Comparison of ENCODE assay signal across 8 cellular contexts in genomic region chr22:41831828-41832552, GRCh38. TPM values are rescaled to one million over a fixed set of nuclear protein-coding genes. Genes with fewer than 3 reads are reported as not detected.
DNase-seq lines count a peak whose midpoint lies in the region; ATAC-seq and TF ChIP-seq lines count a peak whose summit lies in the region.

No MANE protein-coding gene starts in this region.

- TF ChIP-seq CTCF in WI38 (IDR thresholded peaks at IDR 0.05; ENCODE audit: low read depth, low read length) (no peak), hepatocyte (IDR thresholded peaks at IDR 0.05; ENCODE audit: poor library complexity) (no peak), smooth muscle cell (IDR thresholded peaks at IDR 0.05; ENCODE audit: borderline replicate concordance, insufficient read depth, poor library complexity, severe bottlenecking) (no peak)

- H3K27me3 ChIP-seq in hepatocyte, result no peaks in the 10 kb centered on the region
- H3K27me3 ChIP-seq in smooth muscle cell (ENCODE audit: low read depth), result no peaks in the 10 kb centered on the region

- H3K4me2 ChIP-seq in hepatocyte, result peak overlapping the region; percentile 77
- peak overlapping the region; percentile 97 for H3K4me2 ChIP-seq in smooth muscle cell

- no peaks in the 10 kb centered on the region for H3K36me3 ChIP-seq in hepatocyte (replicated peaks; ENCODE audit: insufficient read depth, low read depth)
- H3K36me3 ChIP-seq in smooth muscle cell (ENCODE audit: low read depth), result no peaks in the 10 kb centered on the region

- H3K9ac ChIP-seq in smooth muscle cell (ENCODE audit: low read depth), result peak overlapping the region; percentile 93

- H3K4me1 ChIP-seq in hepatocyte (ENCODE audit: insufficient read depth), result peaks cover 22% of the 10 kb centered on the region
- H3K4me1 ChIP-seq in smooth muscle cell (ENCODE audit: low read depth), result peaks cover 19% of the 10 kb centered on the region

- WGBS in hepatocyte (ENCODE audit: low lambda C conversion rate, missing lambda C conversion rate), result 12% methylated on average over 17 of the region's 17 CpGs
- WGBS in smooth muscle cell (ENCODE audit: low lambda C conversion rate), result 12% methylated on average over 17 of the region's 17 CpGs

- DNase-seq in stimulated activated CD8-positive, alpha-beta memory T cell treated with anti-CD3 and anti-CD28 coated beads, Interleukin-4, amount 100 ng/mL, for 24 hours (ENCODE audit: low read depth), result peak; percentile 7
- DNase-seq in stimulated activated CD8-positive, alpha-beta memory T cell treated with anti-CD3 and anti-CD28 coated beads, Interleukin-4, amount 100 ng/mL, for 48 hours, result no peak
- DNase-seq in hepatocyte (ENCODE audit: low spot score) (no peak), smooth muscle cell (lab: John Stamatoyannopoulos, UW; ENCODE audit: unreplicated experiment) (no peak), NCI-H510A (lab: John Stamatoyannopoulos, UW) (no peak), NCI-H187 treated with DMSO at 0.1 percent for 48 hours (lab: John Stamatoyannopoulos, UW) (no peak)

- H3K27ac ChIP-seq in hepatocyte (peak overlapping the region; percentile 97), smooth muscle cell (ENCODE audit: low read depth) (peak overlapping the region; percentile 95)

- H4K20me1 ChIP-seq in hepatocyte (ENCODE audit: insufficient read depth, poor library complexity, severe bottlenecking) (peaks cover 20% of the 10 kb centered on the region), smooth muscle cell (ENCODE audit: low read depth) (peaks cover 35% of the 10 kb centered on the region)

- H3K9me2 ChIP-seq in hepatocyte (replicated peaks; ENCODE audit: insufficient read depth), result no peaks in the 10 kb centered on the region

- H2AFZ ChIP-seq in hepatocyte (no peak overlapping the region), smooth muscle cell (ENCODE audit: low read depth) (peak overlapping the region; percentile 48)

- ATAC-seq in HG02884 (IDR thresholded peaks at IDR 0.05; ENCODE audit: unreplicated experiment), result no peak

- H3K9me3 ChIP-seq in hepatocyte (ENCODE audit: low read depth) (no peaks in the 10 kb centered on the region), smooth muscle cell (replicated peaks; ENCODE audit: low read depth) (no peaks in the 10 kb centered on the region)

- H3K79me2 ChIP-seq in hepatocyte (peaks cover 39% of the 10 kb centered on the region), smooth muscle cell (ENCODE audit: low read depth) (peaks cover 40% of the 10 kb centered on the region)

- H3F3A ChIP-seq in smooth muscle cell (ENCODE audit: low read depth), result no peaks in the 10 kb centered on the region

- H3K4me3 ChIP-seq in WI38 (ENCODE audit: low read depth, low read length) (peak overlapping the region; percentile 75), hepatocyte (peak overlapping the region; percentile 4), smooth muscle cell (peak overlapping the region; percentile 95)

RNA-seq across cellular contexts. Expression of gene SREBF2, which starts 0.9 kb away (rescaled TPM):
- total RNA-seq in hepatocyte (109 and 114 TPM in 2 replicates), smooth muscle cell (62.9 and 70.3 TPM in 2 replicates)
- polyA plus RNA-seq in hepatocyte (96.3 and 113 TPM in 2 replicates), smooth muscle cell (68.5 and 78.2 TPM in 2 replicates)

RNA-seq across cellular contexts. Expression of gene CCDC134, which starts 31.5 kb away (rescaled TPM):
- 7.2 and 9.2 TPM in 2 replicates for total RNA-seq in hepatocyte
- polyA plus RNA-seq in hepatocyte, result 4.1 and 7.4 TPM in 2 replicates
- 6.5 and 7.4 TPM in 2 replicates for total RNA-seq in smooth muscle cell
- 4.6 and 8.8 TPM in 2 replicates for polyA plus RNA-seq in smooth muscle cell

Comparison
In these comparisons a context has a peak if more than half of its experiments do, and no peak if none do; other contexts are left out.
1. H3K4me3 ChIP-seq: peak in every context shown above with its lines; median percentile 95 in smooth muscle cell; 75 in WI38; 4 in hepatocyte.